In genomic region chr1:91711504-91712247, GRCh38 we compare ENCODE assay signal across 22 cellular contexts.
DNase-seq lines count a peak whose midpoint lies in the region; ATAC-seq and TF ChIP-seq lines count a peak whose summit lies in the region.
"Had no signal": no experiment of that assay in that cellular context is flagged by ENCODE, and none has a peak within 500 bp of the region (broad histone marks: within the 10 kb centered on the region; RNA-seq: fewer than 3 reads in every experiment).

No MANE protein-coding gene starts in this region.

- WGBS in esophagus squamous epithelium, 2 donors: 87 to 94% methylated on average over 5 of the region's 5 CpGs
- 62% methylated on average over 5 of the region's 5 CpGs for WGBS in prostate gland
- 64% methylated on average over 5 of the region's 5 CpGs for WGBS in urinary bladder
- WGBS in thyroid gland, 2 donors: 95% methylated on average over 5 of the region's 5 CpGs

- H3K4me3 ChIP-seq in right atrium auricular region (peak overlapping the region; percentile 31 to 32), esophagus squamous epithelium (peak overlapping the region in 1 of 4 donors; percentile 19), prostate gland (no peak overlapping the region), urinary bladder (ENCODE audit: low read depth, low read length) (no peak overlapping the region), thyroid gland (replicated peaks in 1 of 3) (no peak overlapping the region)
- H3K4me3 ChIP-seq: pancreas had no signal

- DNase-seq in right atrium auricular region (ENCODE audit: low spot score) (no peak), Right ventricle myocardium inferior (ENCODE audit: missing footprints) (no peak), esophagus squamous epithelium (lab: John Stamatoyannopoulos, UW) (no peak), prostate gland (ENCODE audit: low spot score) (no peak), thyroid gland (no peak), NCI-H748 (lab: John Stamatoyannopoulos, UW; ENCODE audit: unreplicated experiment) (no peak)
- DNase-seq in NK-92 treated with Interleukin-12 subunit alpha and Interleukin-12 subunit beta, amount 100 ng/mL, for 24 hours (lab: John Stamatoyannopoulos, UW): no peak
- DNase-seq: ACHN; activated CD4-positive, alpha-beta T cell treated with anti-CD3 and anti-CD28 coated beads for 36 hours; cerebellar nuclear complex; EL; erythroblast; naive B cell; NCI-H1694; NCI-H748 treated with DMSO at 0.1 percent for 48 hours; pancreas; SIG-M5; stimulated activated CD4-positive, alpha-beta T cell treated with anti-CD3 and anti-CD28 coated beads, Interleukin-1b, Interleukin-23, amount 100 ng/mL, for 48 hours; stimulated activated naive B cell treated with anti-CD40 and anti-IgM and Interleukin-4, amounts not matched to agents 10 μg/mL and 1 μg/mL and 100 μg/mL, for 72 hours had no signal

- intact Hi-C loops in Right ventricle myocardium inferior (cut with DNase I): no loop called here
- intact Hi-C loops in esophagus squamous epithelium (cut with DNase I): no loop called here
- intact Hi-C loops in prostate gland (cut with DNase I): no loop called here
- intact Hi-C loops in thyroid gland (cut with DNase I): no loop called here

- ATAC-seq in Right ventricle myocardium inferior: no peak
- ATAC-seq: pancreas; stimulated activated naive B cell treated with anti-CD40 and anti-IgM and Interleukin-4, amounts not matched to agents 10 μg/mL and 1 μg/mL and 100 μg/mL, for 72 hours had no signal

- no peaks in the 10 kb centered on the region for H3K27me3 ChIP-seq in right atrium auricular region
- H3K27me3 ChIP-seq in esophagus squamous epithelium: no peaks in the 10 kb centered on the region
- H3K27me3 ChIP-seq in prostate gland (replicated peaks; ENCODE audit: insufficient read depth): no peaks in the 10 kb centered on the region
- H3K27me3 ChIP-seq in thyroid gland: no peaks in the 10 kb centered on the region
- H3K27me3 ChIP-seq: pancreas had no signal

- TF ChIP-seq POLR2A in esophagus squamous epithelium (IDR thresholded peaks at IDR 0.05) (no peak), prostate gland (IDR thresholded peaks at IDR 0.05) (no peak), thyroid gland (IDR thresholded peaks at IDR 0.05) (no peak)

- peaks cover 66% of the 10 kb centered on the region for H3K36me3 ChIP-seq in right atrium auricular region
- H3K36me3 ChIP-seq in esophagus squamous epithelium: peaks cover 0 to 87% (median 4%) of the 10 kb centered on the region in 3 donors
- H3K36me3 ChIP-seq in prostate gland: no peaks in the 10 kb centered on the region
- peaks cover 12% of the 10 kb centered on the region for H3K36me3 ChIP-seq in urinary bladder (ENCODE audit: insufficient read depth)
- peaks cover 0 to 10% of the 10 kb centered on the region in 2 donors for H3K36me3 ChIP-seq in thyroid gland

- H3K27ac ChIP-seq in right atrium auricular region (peak overlapping the region; percentile 87 to 91), esophagus squamous epithelium (peak overlapping the region in 3 of 4 donors; percentile 78 to 89 (median 83)), prostate gland (peak overlapping the region; percentile 44 to 55), urinary bladder (ENCODE audit: low read depth) (peak overlapping the region; percentile 2), thyroid gland (peak overlapping the region in 1 of 3 donors; percentile 55)
- H3K27ac ChIP-seq: C4-2B, KMS-11, pancreas had no signal

- TF ChIP-seq CTCF in right atrium auricular region (IDR thresholded peaks at IDR 0.05): no peak
- TF ChIP-seq CTCF in esophagus squamous epithelium (IDR thresholded peaks at IDR 0.05): no peak
- TF ChIP-seq CTCF in prostate gland (IDR thresholded peaks at IDR 0.05): no peak
- TF ChIP-seq CTCF in thyroid gland (IDR thresholded peaks at IDR 0.05): no peak

- no peaks in the 10 kb centered on the region for H3K9me3 ChIP-seq in right atrium auricular region
- H3K9me3 ChIP-seq in esophagus squamous epithelium: no peaks in the 10 kb centered on the region
- H3K9me3 ChIP-seq in prostate gland: no peaks in the 10 kb centered on the region
- no peaks in the 10 kb centered on the region for H3K9me3 ChIP-seq in thyroid gland
- H3K9me3 ChIP-seq: pancreas had no signal

- peaks cover 3 to 60% of the 10 kb centered on the region in 2 donors for H3K4me1 ChIP-seq in right atrium auricular region
- H3K4me1 ChIP-seq in esophagus squamous epithelium: peaks cover 0 to 38% (median 12%) of the 10 kb centered on the region in 3 donors
- H3K4me1 ChIP-seq in prostate gland (replicated peaks): no peaks in the 10 kb centered on the region
- no peaks in the 10 kb centered on the region for H3K4me1 ChIP-seq in urinary bladder (ENCODE audit: insufficient read depth)
- H3K4me1 ChIP-seq in thyroid gland: peaks cover 14 to 21% of the 10 kb centered on the region in 2 donors
- H3K4me1 ChIP-seq: pancreas had no signal

Comparison
In these comparisons a context has a peak if more than half of its experiments do, and no peak if none do; other contexts are left out.
1. H3K4me3 ChIP-seq: peak in right atrium auricular region (2 of 2); none in prostate gland (0 of 2), urinary bladder (single experiment) and thyroid gland (0 of 3).